In the genomic region with DNA sequence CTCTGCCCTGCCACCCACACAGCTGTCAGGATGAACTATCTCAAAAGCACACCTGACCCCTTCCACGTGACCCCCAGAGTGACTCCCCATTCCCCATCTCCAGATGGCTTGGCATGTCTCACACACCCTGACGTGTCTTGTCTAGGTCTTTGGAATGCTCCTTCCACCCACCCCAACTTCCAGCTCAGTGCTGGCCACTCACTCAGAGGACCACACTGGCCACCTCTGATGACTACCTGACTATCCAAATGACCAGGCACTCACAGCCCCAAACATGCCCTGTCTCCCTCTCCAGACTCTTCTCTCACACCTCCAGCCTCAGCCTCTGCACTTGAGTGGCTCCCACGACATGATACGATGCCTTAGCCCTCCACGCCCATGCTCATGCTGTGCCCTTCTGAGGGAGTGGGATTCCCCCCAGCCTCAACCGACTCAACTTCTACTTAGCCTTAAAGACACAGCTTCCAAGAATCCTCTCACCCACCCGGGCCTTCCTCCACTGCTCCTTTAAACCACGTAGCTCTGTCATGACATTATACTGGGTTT, we compare ENCODE assay signal across 17 cellular contexts.
DNase-seq lines count a peak whose midpoint lies in the region; ATAC-seq and TF ChIP-seq lines count a peak whose summit lies in the region.
"Had no signal": no experiment of that assay in that cellular context is flagged by ENCODE, and none has a peak within 500 bp of the region (broad histone marks: within the 10 kb centered on the region; RNA-seq: fewer than 3 reads in every experiment).

No MANE protein-coding gene starts in this region.

- no peaks in the 10 kb centered on the region for H4K20me1 ChIP-seq in PC-3 (ENCODE audit: low read length)
- H4K20me1 ChIP-seq: BLaER1 had no signal

- no peaks in the 10 kb centered on the region for H3K79me2 ChIP-seq in PC-3 (ENCODE audit: low read length)

- no TSS peak for BruUV-seq in PC-3 (replicated peaks; lab: Mats Ljungman, UMichigan)

- H3K9me3 ChIP-seq in PC-3 (ENCODE audit: low read length): no peaks in the 10 kb centered on the region
- H3K9me3 ChIP-seq: BLaER1, SJSA1 had no signal

- no peak overlapping the region for H3K4me2 ChIP-seq in PC-3 (ENCODE audit: low read length)
- H3K4me2 ChIP-seq: BLaER1, KMS-11 had no signal

- H3K9ac ChIP-seq in PC-3 (ENCODE audit: low read length): no peak overlapping the region
- H3K9ac ChIP-seq: BLaER1, KMS-11 had no signal

- intact Hi-C loops in PC-3 (cut with micrococcal nuclease): no loop called here

- H3K27ac ChIP-seq in PC-3 (ENCODE audit: low read length): no peak overlapping the region
- H3K27ac ChIP-seq: 22Rv1, BLaER1, HL-60, KMS-11, SJSA1 had no signal

- CTCF ChIA-PET in PC-3 (lab: Charles Lee): interaction anchor here (0.7 to 0.9 kb wide), 3 partner anchors 8 to 178 kb away, joined by 4 to 5 read pairs (median 4); no protein-coding TSS in a partner anchor

- TF ChIP-seq CTCF in PC-3 (conservative IDR thresholded peaks at IDR 0.05; ENCODE audit: low read depth, low read length): no peak

- no peak overlapping the region for H2AFZ ChIP-seq in PC-3 (ENCODE audit: low read length)

- POLR2A ChIA-PET in PC-3 (lab: Charles Lee; ENCODE audit: unreplicated experiment): no interaction called here

- no peaks in the 10 kb centered on the region for H3F3A ChIP-seq in PC-3 (ENCODE audit: low read length, unreplicated experiment)

- H3K4me1 ChIP-seq in PC-3 (ENCODE audit: insufficient read depth, low read length): no peaks in the 10 kb centered on the region
- H3K4me1 ChIP-seq: BLaER1, SJSA1 had no signal

- H3K27me3 ChIP-seq in PC-3 (ENCODE audit: low read length): peaks cover 31% of the 10 kb centered on the region
- H3K27me3 ChIP-seq: BLaER1, SJSA1 had no signal

- H3K36me3 ChIP-seq in PC-3 (ENCODE audit: low read depth, low read length): no peaks in the 10 kb centered on the region
- H3K36me3 ChIP-seq: BLaER1, SJSA1 had no signal

- no peak for ATAC-seq in PC-3

- peak; percentile 26 for DNase-seq in activated CD8-positive, alpha-beta memory T cell treated with anti-CD3 and anti-CD28 coated beads for 24 hours
- no peak for DNase-seq in activated CD8-positive, alpha-beta memory T cell treated with anti-CD3 and anti-CD28 coated beads, Interleukin-2, amount 50 U/mL, for 4 hours
- DNase-seq in ecto neural progenitor cell (ENCODE audit: low spot score) (peak; percentile 22), mesenteric fat pad (ENCODE audit: low spot score) (peak; percentile 67), PC-3 (no peak), NCI-H2029 treated with DMSO at 0.1 percent for 48 hours (lab: John Stamatoyannopoulos, UW) (no peak), putamen (ENCODE audit: low spot score) (no peak)
- DNase-seq: DMS153, NCI-H2029, NCI-H510A, NCI-H774, Right ventricle myocardium superior had no signal

- no peak overlapping the region for H3K4me3 ChIP-seq in PC-3 (ENCODE audit: low read length)
- H3K4me3 ChIP-seq: BLaER1, SJSA1 had no signal

- H3K9me2 ChIP-seq in PC-3 (replicated peaks; ENCODE audit: low read length): no peaks in the 10 kb centered on the region

Comparison
In these comparisons a context has a peak if more than half of its experiments do, and no peak if none do; other contexts are left out.
1. DNase-seq: peak in activated CD8-positive, alpha-beta memory T cell treated with anti-CD3 and anti-CD28 coated beads for 24 hours (single experiment), ecto neural progenitor cell (single experiment) and mesenteric fat pad (single experiment); none in activated CD8-positive, alpha-beta memory T cell treated with anti-CD3 and anti-CD28 coated beads, Interleukin-2, amount 50 U/mL, for 4 hours (single experiment), PC-3 (single experiment), NCI-H2029 treated with DMSO at 0.1 percent for 48 hours (single experiment) and putamen (single experiment).